9 cellular contexts compared by ENCODE assay signal in the genomic region with DNA sequence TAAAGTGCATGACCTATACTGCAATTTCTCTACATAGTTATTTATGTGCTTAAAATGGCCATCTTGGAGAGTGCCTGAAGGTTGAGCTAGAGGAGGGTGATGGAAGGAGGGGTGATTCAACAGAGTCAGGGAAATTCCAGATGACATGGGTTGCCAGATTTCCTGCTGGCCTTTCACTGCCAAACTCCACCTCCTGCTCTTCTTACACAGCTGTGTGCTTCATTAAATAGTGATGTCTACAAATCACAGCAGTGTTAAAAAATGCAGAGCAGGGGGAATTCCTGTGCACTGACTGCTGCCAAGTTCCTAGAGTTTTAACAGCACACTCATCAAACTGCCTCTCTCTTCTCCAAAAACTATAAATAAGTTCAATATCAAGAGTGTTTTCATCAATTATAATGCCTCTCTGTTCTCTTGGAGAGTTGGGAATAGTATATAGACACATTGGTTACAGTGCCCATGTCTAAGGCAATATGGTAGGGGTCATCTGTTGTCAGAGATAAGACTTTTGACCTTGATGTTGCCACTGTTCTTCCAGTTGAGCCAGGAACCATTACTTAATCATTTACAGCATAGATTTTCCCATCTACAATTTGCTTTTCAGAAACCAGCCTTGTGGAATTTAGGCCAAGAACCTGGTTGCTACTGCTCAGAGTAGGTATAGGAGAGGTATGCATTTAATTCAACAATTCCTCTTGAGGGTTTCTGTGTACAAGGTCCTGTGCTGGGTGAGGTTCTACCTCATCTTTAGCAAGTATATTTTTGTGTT.
DNase-seq lines count a peak whose midpoint lies in the region; ATAC-seq, FAIRE-seq and TF ChIP-seq lines count a peak whose summit lies in the region.
"Had no signal": no experiment of that assay in that cellular context is flagged by ENCODE, and none has a peak within 500 bp of the region (broad histone marks: within the 10 kb centered on the region; RNA-seq: fewer than 3 reads in every experiment).

No MANE protein-coding gene starts in this region.

- no peak overlapping the region for H3K9ac ChIP-seq in neural progenitor cell

- H3K4me2 ChIP-seq in neural progenitor cell, result no peak overlapping the region

- H3K4me3 Mint-ChIP-seq in activated T-helper 17 cell treated with anti-CD3 and anti-CD28 coated beads, Interleukin-2, amount 50 U/mL, for 72 hours, result no peak overlapping the region
- H3K4me3 Mint-ChIP-seq in neural progenitor cell, result no peak overlapping the region

- peaks cover 6% of the 10 kb centered on the region for H3K4me1 Mint-ChIP-seq in activated T-helper 17 cell treated with anti-CD3 and anti-CD28 coated beads, Interleukin-2, amount 50 U/mL, for 72 hours
- H3K4me1 Mint-ChIP-seq in neural progenitor cell, result peaks cover 6% of the 10 kb centered on the region

- H3K4me1 ChIP-seq in neural progenitor cell, result no peaks in the 10 kb centered on the region

- H3K27me3 Mint-ChIP-seq in activated T-helper 17 cell treated with anti-CD3 and anti-CD28 coated beads, Interleukin-2, amount 50 U/mL, for 72 hours, result no peaks in the 10 kb centered on the region
- H3K27me3 Mint-ChIP-seq in neural progenitor cell (ENCODE audit: insufficient read depth, low read depth), result no peaks in the 10 kb centered on the region

- H3F3A ChIP-seq in neural progenitor cell (ENCODE audit: low read depth), result no peaks in the 10 kb centered on the region

- no peak overlapping the region for H3K4me3 ChIP-seq in neural progenitor cell

- no peaks in the 10 kb centered on the region for H3K36me3 Mint-ChIP-seq in activated T-helper 17 cell treated with anti-CD3 and anti-CD28 coated beads, Interleukin-2, amount 50 U/mL, for 72 hours (ENCODE audit: low read depth)
- no peaks in the 10 kb centered on the region for H3K36me3 Mint-ChIP-seq in neural progenitor cell

- ATAC-seq in HG02678 (IDR thresholded peaks at IDR 0.05; ENCODE audit: unreplicated experiment), result peak; percentile 59
- ATAC-seq in activated T-helper 17 cell treated with anti-CD3 and anti-CD28 coated beads, Interleukin-2, amount 50 U/mL, for 72 hours (replicated peaks), result peak; percentile 68

- H3K9me3 ChIP-seq in neural progenitor cell (ENCODE audit: low read depth), result no peaks in the 10 kb centered on the region

- H3K27me3 ChIP-seq in neural progenitor cell, result no peaks in the 10 kb centered on the region

- no peaks in the 10 kb centered on the region for H3K9me3 Mint-ChIP-seq in activated T-helper 17 cell treated with anti-CD3 and anti-CD28 coated beads, Interleukin-2, amount 50 U/mL, for 72 hours
- H3K9me3 Mint-ChIP-seq in neural progenitor cell, result no peaks in the 10 kb centered on the region

- DNase-seq in ELR (ENCODE audit: low read depth) (peak; percentile 96), left kidney (ENCODE audit: low read depth, low spot score) (peak; percentile 81), D721Med (ENCODE audit: insufficient read length, low spot score) (no peak), occipital lobe (lab: John Stamatoyannopoulos, UW) (no peak), neural progenitor cell (ENCODE audit: low spot score) (no peak), NCI-H526 treated with DMSO at 0.1 percent for 48 hours (lab: John Stamatoyannopoulos, UW) (no peak)

- no peak overlapping the region for H2AFZ ChIP-seq in neural progenitor cell (replicated peaks)

- no peak overlapping the region for H3K27ac ChIP-seq in neural progenitor cell
- H3K27ac ChIP-seq: HL-60 had no signal

- no peak overlapping the region for H3K27ac Mint-ChIP-seq in activated T-helper 17 cell treated with anti-CD3 and anti-CD28 coated beads, Interleukin-2, amount 50 U/mL, for 72 hours
- no peak overlapping the region for H3K27ac Mint-ChIP-seq in neural progenitor cell

- H4K20me1 ChIP-seq in neural progenitor cell (ENCODE audit: low read depth), result no peaks in the 10 kb centered on the region

- TF ChIP-seq CTCF in D721Med (IDR thresholded peaks at IDR 0.05; ENCODE audit: insufficient read depth, missing control alignments) (no peak), neural progenitor cell (IDR thresholded peaks at IDR 0.05) (no peak)

- no peaks in the 10 kb centered on the region for H3K36me3 ChIP-seq in neural progenitor cell

- no peak for FAIRE-seq in D721Med (lab: Jason Lieb, UNC)

- H3K79me2 ChIP-seq in neural progenitor cell (ENCODE audit: low read depth), result no peaks in the 10 kb centered on the region

Comparison
In these comparisons a context has a peak if more than half of its experiments do, and no peak if none do; other contexts are left out.
1. DNase-seq: peak in ELR (single experiment) and left kidney (single experiment); none in D721Med (single experiment), occipital lobe (single experiment), neural progenitor cell (single experiment) and NCI-H526 treated with DMSO at 0.1 percent for 48 hours (single experiment).